8 cellular contexts compared by ENCODE assay signal in the genomic region with DNA sequence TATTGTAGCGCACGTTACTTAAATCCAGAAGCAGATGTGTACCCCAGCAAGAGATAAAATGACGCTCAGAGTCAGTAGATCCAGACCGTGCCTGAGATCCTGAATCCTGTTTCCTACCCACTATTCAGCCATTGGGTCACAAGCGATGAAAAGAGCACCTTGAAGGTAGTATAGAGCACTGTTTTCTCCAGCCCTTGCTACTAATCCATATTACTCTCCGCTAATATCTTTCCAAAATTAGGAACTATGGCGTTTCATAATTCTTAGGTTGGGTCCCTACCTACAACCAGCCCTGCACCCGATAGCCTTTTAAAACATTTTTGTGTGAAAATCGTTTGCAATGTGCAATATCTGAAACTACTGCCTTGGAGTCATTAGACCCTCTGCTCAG. TPM values are rescaled to one million over a fixed set of nuclear protein-coding genes. Genes with fewer than 3 reads are reported as not detected.
A peak's percentile ranks its signal among the peaks of the same experiment; 100 is the strongest.
DNase-seq lines count a peak whose midpoint lies in the region; ATAC-seq and TF ChIP-seq lines count a peak whose summit lies in the region.

No MANE protein-coding gene starts in this region.

- H3K27me3 ChIP-seq in SJCRH30 (no peaks in the 10 kb centered on the region), rectal smooth muscle tissue (ENCODE audit: control insufficient read depth, insufficient read depth, low read length) (no peaks in the 10 kb centered on the region)

- H3K4me1 ChIP-seq in SJCRH30 (0 out of 2 replicates have a peak, but pooled peaks cover 4% of the 10 kb centered on the region), rectal smooth muscle tissue (ENCODE audit: control insufficient read depth, insufficient read depth, low read length) (peaks cover 9% of the 10 kb centered on the region)

- H3K27ac ChIP-seq in SJCRH30 (peak overlapping the region; percentile 45), rectal smooth muscle tissue (ENCODE audit: low read depth, low read length) (peak overlapping the region; percentile 90)

- peak; percentile 13 for ATAC-seq in GM18498 (IDR thresholded peaks at IDR 0.05; ENCODE audit: unreplicated experiment)
- peak; percentile 8 for ATAC-seq in HG02610 (IDR thresholded peaks at IDR 0.05; ENCODE audit: unreplicated experiment)

- no peak for TF ChIP-seq CTCF in fibroblast of the aortic adventitia (IDR thresholded peaks at IDR 0.05; ENCODE audit: insufficient read depth, low read length)

- peak overlapping the region; percentile 77 for H3K4me3 ChIP-seq in SJCRH30
- H3K4me3 ChIP-seq in fibroblast of the aortic adventitia (ENCODE audit: low read depth, low read length): peak overlapping the region; percentile 100
- peak overlapping the region; percentile 88 for H3K4me3 ChIP-seq in rectal smooth muscle tissue (ENCODE audit: low read length)

- DNase-seq in SJCRH30 (no peak), fibroblast of the aortic adventitia (ENCODE audit: low read depth) (no peak), DMS 273 treated with DMSO at 0.1 percent for 48 hours (lab: John Stamatoyannopoulos, UW) (no peak), NCI-H2029 (lab: John Stamatoyannopoulos, UW) (no peak), HPDE6-E6E7 (ENCODE audit: extremely low spot score) (no peak)

- H3K9me3 ChIP-seq in SJCRH30 (replicated peaks): no peaks in the 10 kb centered on the region

- H3K36me3 ChIP-seq in SJCRH30: peaks cover 7% of the 10 kb centered on the region; the same call in 1 of the 2 replicates
- no peaks in the 10 kb centered on the region for H3K36me3 ChIP-seq in rectal smooth muscle tissue (ENCODE audit: control insufficient read depth, insufficient read depth, low read length)

- H3K9ac ChIP-seq in rectal smooth muscle tissue (ENCODE audit: low read length): peak overlapping the region; percentile 76

RNA-seq across cellular contexts. Expression of a gene that starts 0.6 kb away (rescaled TPM):
- total RNA-seq in SJCRH30 (2014; rRNA removed; shearing (Covaris generic)): 6.6 and 8.0 TPM in 2 replicates
- total RNA-seq in fibroblast of the aortic adventitia (ENCODE audit: low replicate concordance): 19.7 and 38.8 TPM in 2 replicates

RNA-seq across cellular contexts. Expression of a gene that starts 0.8 kb away (rescaled TPM):
- 23.0 and 25.0 TPM in 2 replicates for total RNA-seq in SJCRH30 (2014; rRNA removed; shearing (Covaris generic))
- 32.4 and 48.9 TPM in 2 replicates for total RNA-seq in fibroblast of the aortic adventitia (ENCODE audit: low replicate concordance)
